Comparison of ENCODE assay signal across 9 cellular contexts in the genomic region with DNA sequence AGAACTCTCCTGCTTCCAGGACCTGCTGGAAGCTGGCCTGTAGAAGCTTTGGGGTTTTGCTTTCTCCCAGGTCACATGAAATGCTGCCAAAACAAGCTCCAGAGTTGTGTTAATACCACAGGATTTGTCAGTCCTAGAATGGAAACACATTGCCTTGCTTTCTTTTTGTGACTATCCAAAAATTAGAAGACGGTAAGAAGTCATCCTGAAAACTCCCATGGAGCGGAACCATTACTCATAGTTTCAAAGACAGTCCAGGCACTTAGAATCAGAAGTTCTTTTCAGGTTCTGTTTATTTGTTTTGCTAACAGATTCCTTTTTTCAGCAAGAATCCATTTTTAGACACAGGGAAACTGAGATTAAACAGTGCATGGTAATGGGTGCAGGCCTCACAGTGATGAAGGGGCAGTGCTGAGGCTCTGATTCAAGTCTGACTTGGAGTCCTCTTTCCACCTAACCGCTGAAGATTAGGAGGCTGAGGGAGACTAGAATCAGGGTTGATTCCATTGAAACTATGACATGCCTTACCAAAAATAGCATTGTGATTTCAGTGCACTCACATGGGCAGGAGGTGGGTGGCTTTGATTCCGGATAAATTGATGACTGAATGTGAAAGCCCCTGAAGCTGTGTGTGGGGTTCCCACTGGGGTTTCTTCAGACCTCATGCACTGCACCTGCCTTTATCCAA.
DNase-seq lines count a peak whose midpoint lies in the region; ATAC-seq and TF ChIP-seq lines count a peak whose summit lies in the region.
"Had no signal": no experiment of that assay in that cellular context is flagged by ENCODE, and none has a peak within 500 bp of the region (broad histone marks: within the 10 kb centered on the region; RNA-seq: fewer than 3 reads in every experiment).

No MANE protein-coding gene starts in this region.

- CTCF ChIA-PET in A673 (lab: Charles Lee) = no interaction called here

- H3K4me1 ChIP-seq in body of pancreas (peaks cover 66% of the 10 kb centered on the region), osteoblast (ENCODE audit: insufficient read depth, low read length) (peaks cover 26% of the 10 kb centered on the region), A673 (ENCODE audit: insufficient read depth, low read length, poor library complexity, severe bottlenecking) (no peaks in the 10 kb centered on the region)

- intact Hi-C loops in body of pancreas (cut with DNase I) (no loop called here), A673 (cut with micrococcal nuclease; ENCODE audit: unreplicated experiment) (no loop called here)

- H4K20me1 ChIP-seq in osteoblast (ENCODE audit: insufficient read depth, low read length) = peaks cover 3% of the 10 kb centered on the region

- TF ChIP-seq POLR2A in body of pancreas (IDR thresholded peaks at IDR 0.05) = no peak

- POLR2A ChIA-PET in A673 (lab: Charles Lee; ENCODE audit: low non-redundant PET) = no interaction called here

- H3K27ac ChIP-seq in C4-2B (peak overlapping the region; percentile 55; the same call in 1 of the 2 replicates), body of pancreas (peak overlapping the region in 3 of 4 donors; percentile 50 to 86 (median 69)), osteoblast (ENCODE audit: low read depth, low read length) (peak overlapping the region; percentile 79), A673 (ENCODE audit: low read depth, low read length, poor library complexity, severe bottlenecking) (no peak overlapping the region)

- ATAC-seq in GM21619 (IDR thresholded peaks at IDR 0.05; ENCODE audit: unreplicated experiment) (peak; percentile 59), body of pancreas (no peak), HG02973 (IDR thresholded peaks at IDR 0.05; ENCODE audit: unreplicated experiment) (no peak)
- ATAC-seq: left lung had no signal

- 61 to 73% methylated on average over 4 of the region's 4 CpGs for WGBS in body of pancreas, 2 donors

- no peak for TF ChIP-seq CTCF in C4-2B (conservative IDR thresholded peaks at IDR 0.05)
- no peak for TF ChIP-seq CTCF in body of pancreas (IDR thresholded peaks at IDR 0.05)
- TF ChIP-seq CTCF in osteoblast (IDR thresholded peaks at IDR 0.05; ENCODE audit: extremely low read depth, low read depth, low read length) = no peak
- no peak for TF ChIP-seq CTCF in A673 (conservative IDR thresholded peaks at IDR 0.05; ENCODE audit: low read depth, low read length)

- H3K4me3 ChIP-seq in body of pancreas (no peak overlapping the region), osteoblast (ENCODE audit: insufficient read depth, low read length) (peak overlapping the region; percentile 14), A673 (ENCODE audit: low read depth, low read length, poor library complexity, severe bottlenecking) (no peak overlapping the region)
- H3K4me3 ChIP-seq: left lung had no signal

- no peak overlapping the region for H2AFZ ChIP-seq in osteoblast (ENCODE audit: low read length)

- peak overlapping the region; percentile 52 for H3K4me2 ChIP-seq in osteoblast (ENCODE audit: insufficient read depth, low read length)

- DNase-seq in body of pancreas (no peak), osteoblast (ENCODE audit: insufficient read length, low spot score, missing footprints) (peak; percentile 83), KG1 (lab: John Stamatoyannopoulos, UW) (no peak), DMS53 treated with DMSO at 0.1 percent for 48 hours (lab: John Stamatoyannopoulos, UW; ENCODE audit: unreplicated experiment) (no peak), A673 (ENCODE audit: low spot score) (no peak)
- DNase-seq: left lung had no signal

- H3K27me3 ChIP-seq in body of pancreas (no peaks in the 10 kb centered on the region), osteoblast (ENCODE audit: insufficient read depth, low read length) (no peaks in the 10 kb centered on the region), A673 (replicated peaks; ENCODE audit: insufficient read depth, low read depth, low read length, poor library complexity) (no peaks in the 10 kb centered on the region)
- H3K27me3 ChIP-seq: left lung had no signal

- H3K9me3 ChIP-seq in body of pancreas (no peaks in the 10 kb centered on the region), osteoblast (ENCODE audit: low read depth, low read length) (no peaks in the 10 kb centered on the region), A673 (ENCODE audit: low read depth, low read length, poor library complexity, severe bottlenecking) (no peaks in the 10 kb centered on the region)
- H3K9me3 ChIP-seq: left lung had no signal

- H3K36me3 ChIP-seq in body of pancreas (replicated peaks in 1 of 2; ENCODE audit: insufficient read depth in 1 of 2, low read depth in 2 of 2) (no peaks in the 10 kb centered on the region), osteoblast (ENCODE audit: insufficient read depth, low read length) (no peaks in the 10 kb centered on the region), A673 (ENCODE audit: insufficient read depth, low read length, poor library complexity, severe bottlenecking) (no peaks in the 10 kb centered on the region)

- no peaks in the 10 kb centered on the region for H3K79me2 ChIP-seq in osteoblast (ENCODE audit: insufficient read depth, low read length)

- no TSS peak for BruUV-seq in A673 (replicated peaks; lab: Mats Ljungman, UMichigan)
